In the genomic region with DNA sequence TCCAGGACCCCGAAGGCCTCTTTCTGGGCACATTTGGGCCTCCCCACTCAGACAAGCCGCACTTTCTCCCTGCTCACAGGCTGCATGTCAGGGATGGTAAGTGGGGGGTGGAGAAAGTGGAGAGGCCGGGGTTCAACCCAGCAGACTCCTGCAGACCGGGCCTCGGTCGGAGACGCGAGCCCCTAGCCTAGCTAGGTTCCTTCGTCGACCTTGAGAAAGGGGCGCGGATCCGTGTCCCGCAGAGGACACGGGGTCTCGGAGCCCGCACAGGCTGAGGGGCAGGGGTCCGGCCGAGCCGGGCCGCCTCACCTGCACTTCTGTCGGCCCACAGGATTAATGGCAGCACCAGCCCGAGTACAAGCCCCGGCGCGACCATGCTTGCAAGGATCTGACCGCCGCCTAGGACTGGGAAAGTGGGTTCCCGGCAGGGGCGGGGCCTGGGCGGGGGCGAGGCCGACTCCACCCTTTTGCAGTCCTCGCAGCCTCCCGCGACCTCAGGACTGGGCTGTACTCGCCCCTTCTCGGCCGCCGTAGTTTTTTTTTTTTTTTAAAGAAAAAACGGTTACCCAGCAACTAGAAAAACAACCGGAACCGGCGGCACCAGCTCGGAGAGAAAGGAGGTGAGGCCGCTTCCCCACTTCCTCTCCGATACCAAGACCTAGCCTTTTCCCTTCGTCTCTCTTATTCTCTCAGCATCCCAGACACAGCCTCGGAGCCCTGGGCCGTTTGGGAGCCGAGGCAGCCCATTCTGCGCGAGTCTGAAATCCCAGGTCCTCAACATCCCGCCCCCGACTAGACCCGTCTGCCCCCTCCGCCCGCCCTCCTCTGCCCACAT, we compare ENCODE assay signal across 8 cellular contexts. TPM values are rescaled to one million over a fixed set of nuclear protein-coding genes. Genes with fewer than 3 reads are reported as not detected.
DNase-seq lines count a peak whose midpoint lies in the region; ATAC-seq and TF ChIP-seq lines count a peak whose summit lies in the region.

A gene with protein sequence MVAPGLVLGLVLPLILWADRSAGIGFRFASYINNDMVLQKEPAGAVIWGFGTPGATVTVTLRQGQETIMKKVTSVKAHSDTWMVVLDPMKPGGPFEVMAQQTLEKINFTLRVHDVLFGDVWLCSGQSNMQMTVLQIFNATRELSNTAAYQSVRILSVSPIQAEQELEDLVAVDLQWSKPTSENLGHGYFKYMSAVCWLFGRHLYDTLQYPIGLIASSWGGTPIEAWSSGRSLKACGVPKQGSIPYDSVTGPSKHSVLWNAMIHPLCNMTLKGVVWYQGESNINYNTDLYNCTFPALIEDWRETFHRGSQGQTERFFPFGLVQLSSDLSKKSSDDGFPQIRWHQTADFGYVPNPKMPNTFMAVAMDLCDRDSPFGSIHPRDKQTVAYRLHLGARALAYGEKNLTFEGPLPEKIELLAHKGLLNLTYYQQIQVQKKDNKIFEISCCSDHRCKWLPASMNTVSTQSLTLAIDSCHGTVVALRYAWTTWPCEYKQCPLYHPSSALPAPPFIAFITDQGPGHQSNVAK (minus strand): TSS at position 407 of the 835 bp plus-strand sequence. CDS start 31 bp downstream, at position 376.
A gene (plus strand): TSS at position 572 of the 835 bp plus-strand sequence. CDS start 1,361 bp downstream, outside the sequence.

- peak within 1 kb of the TSS; percentile 61 to 82 (median 81) for H3K4me3 ChIP-seq in right lobe of liver

- H3K9me3 ChIP-seq in right lobe of liver = no peaks in the 10 kb centered on the region

- ATAC-seq in GM19328 (IDR thresholded peaks at IDR 0.05; ENCODE audit: unreplicated experiment) (peak; percentile 93), HG03469 (IDR thresholded peaks at IDR 0.05; ENCODE audit: unreplicated experiment) (peak; percentile 53), right lobe of liver (peak; percentile 98 to 99 (median 99))
- ATAC-seq in activated CD8-positive, alpha-beta T cell treated with anti-CD3 and anti-CD28 coated beads for 36 hours = peak; percentile 89

- peak within 1 kb of the TSS; percentile 90 for H3K27ac Mint-ChIP-seq in activated CD8-positive, alpha-beta T cell treated with anti-CD3 and anti-CD28 coated beads for 36 hours

- H3K36me3 Mint-ChIP-seq in activated CD8-positive, alpha-beta T cell treated with anti-CD3 and anti-CD28 coated beads for 36 hours (ENCODE audit: low read depth) = peaks cover 2% of the 10 kb centered on the region

- H3K27me3 Mint-ChIP-seq in activated CD8-positive, alpha-beta T cell treated with anti-CD3 and anti-CD28 coated beads for 36 hours = no peaks in the 10 kb centered on the region

- H3K4me1 ChIP-seq in right lobe of liver = peaks cover 0 to 8% (median 0%) of the 10 kb centered on the region in 4 donors

- WGBS in right lobe of liver (ENCODE audit: insufficient coverage, low coverage, low lambda C conversion rate, missing lambda C conversion rate) = 1% methylated on average over 36 of the region's 58 CpGs

- H3K36me3 ChIP-seq in right lobe of liver = no peaks in the 10 kb centered on the region

- H3K4me3 Mint-ChIP-seq in activated CD8-positive, alpha-beta T cell treated with anti-CD3 and anti-CD28 coated beads for 36 hours = peak within 1 kb of the TSS; percentile 88

- H3K27me3 ChIP-seq in right lobe of liver = no peaks in the 10 kb centered on the region

- H3K27ac ChIP-seq in C4-2B = peak within 1 kb of the TSS; percentile 76
- H3K27ac ChIP-seq in right lobe of liver = peak within 1 kb of the TSS; percentile 51 to 70 (median 55)

- intact Hi-C loops in activated CD8-positive, alpha-beta T cell treated with anti-CD3 and anti-CD28 coated beads for 36 hours (cut with micrococcal nuclease) = loop anchor here (5.0 kb wide), 1 partner anchor 74 kb away; no protein-coding TSS in a partner anchor
- intact Hi-C loops in right lobe of liver (cut with DNase I) = loop anchor here (5.0 kb wide), 1 partner anchor 89 kb away; a partner anchor contains a TSS

- peaks cover 30% of the 10 kb centered on the region for H3K4me1 Mint-ChIP-seq in activated CD8-positive, alpha-beta T cell treated with anti-CD3 and anti-CD28 coated beads for 36 hours (ENCODE audit: low read depth)

- POLR2A ChIA-PET in activated CD8-positive, alpha-beta T cell treated with anti-CD3 and anti-CD28 coated beads for 36 hours (lab: Charles Lee) = interaction anchor here (0.6 to 1.6 kb wide), 8 partner anchors 57 to 203 kb away, joined by 3 to 6 read pairs (median 4); a partner anchor contains a TSS

- no peak for TF ChIP-seq CTCF in C4-2B (conservative IDR thresholded peaks at IDR 0.05)
- TF ChIP-seq CTCF in activated CD8-positive, alpha-beta T cell treated with anti-CD3 and anti-CD28 coated beads for 36 hours (IDR thresholded peaks at IDR 0.05) = no peak
- no peak for TF ChIP-seq CTCF in right lobe of liver (IDR thresholded peaks at IDR 0.05)

- DNase-seq in NCI-H82 (lab: John Stamatoyannopoulos, UW) (peak; percentile 90), ecto neural progenitor cell (ENCODE audit: low spot score) (peak; percentile 96), right lobe of liver (peak; percentile 95 to 96 (median 95))
- DNase-seq in activated CD8-positive, alpha-beta T cell treated with anti-CD3 and anti-CD28 coated beads for 36 hours = peak; percentile 91
- peak; percentile 87 for DNase-seq in stimulated activated CD4-positive, alpha-beta T cell treated with anti-CD3 and anti-CD28 coated beads, Interleukin-4, amount 100 ng/mL, for 24 hours

- H3K9me3 Mint-ChIP-seq in activated CD8-positive, alpha-beta T cell treated with anti-CD3 and anti-CD28 coated beads for 36 hours = no peaks in the 10 kb centered on the region

- CTCF ChIA-PET in activated CD8-positive, alpha-beta T cell treated with anti-CD3 and anti-CD28 coated beads for 36 hours (lab: Charles Lee) = interaction anchor here (1.1 to 3.1 kb wide), 6 partner anchors 27 to 164 kb away, joined by 3 to 19 read pairs (median 9); a partner anchor contains a TSS

- TF ChIP-seq POLR2A in right lobe of liver (IDR thresholded peaks at IDR 0.05) = peak; percentile 72

RNA-seq across cellular contexts. Expression of the first gene that starts in this region (rescaled TPM):
- 1 to 10 TPM; 5.0 to 6.2 TPM for total RNA-seq in activated CD8-positive, alpha-beta T cell treated with anti-CD3 and anti-CD28 coated beads for 36 hours
- 10 to 100 TPM; 30.9 to 56.8 (median 35.6) TPM for total RNA-seq in right lobe of liver

RNA-seq across cellular contexts. Expression of the second gene that starts in this region (rescaled TPM):
- 1 to 10 TPM; 3.1 to 3.6 TPM for total RNA-seq in activated CD8-positive, alpha-beta T cell treated with anti-CD3 and anti-CD28 coated beads for 36 hours
- 1 to 10 TPM in 3 of 6 experiments, under 1 TPM in 3; 0.23 to 4.0 (median 1.2) TPM for total RNA-seq in right lobe of liver

Comparison
In these comparisons a context has a peak if more than half of its experiments do, and no peak if none do; other contexts are left out.
1. Peak in every context shown above with its lines: DNase-seq, ATAC-seq, H3K4me3 ChIP-seq and H3K27ac ChIP-seq.
2. RNA of the first gene that starts in this region (total RNA-seq): 30.9 to 56.8 TPM in right lobe of liver; 5.0 to 6.2 TPM in activated CD8-positive, alpha-beta T cell treated with anti-CD3 and anti-CD28 coated beads for 36 hours; every median in the first group is over 4 times any median in the second.